ENCODE assay signal across 25 cellular contexts in genomic region chr2:150370600-150370999, GRCh38.
DNase-seq lines count a peak whose midpoint lies in the region; FAIRE-seq and TF ChIP-seq lines count a peak whose summit lies in the region.
"Had no signal": no experiment of that assay in that cellular context is flagged by ENCODE, and none has a peak within 500 bp of the region (broad histone marks: within the 10 kb centered on the region; RNA-seq: fewer than 3 reads in every experiment).

No MANE protein-coding gene starts in this region.

- H3K4me3 Mint-ChIP-seq in activated CD4-positive, alpha-beta memory T cell treated with anti-CD3 and anti-CD28 coated beads for 36 hours: no peak overlapping the region
- H3K4me3 Mint-ChIP-seq: activated CD4-positive, alpha-beta T cell treated with anti-CD3 and anti-CD28 coated beads, Interleukin-2, amount 10 ng/mL, durations not matched to agents 24 days and 14 days; activated CD8-positive, alpha-beta memory T cell treated with anti-CD3 and anti-CD28 coated beads, Interleukin-2, amount 10 ng/mL, durations not matched to agents 7 days and 5 days; activated naive CD4-positive, alpha-beta T cell treated with anti-CD3 and anti-CD28 coated beads, Interleukin-2, amount 50 U/mL, for 24 hours; activated T-cell treated with anti-CD3 and anti-CD28 coated beads, Interleukin-2, amount 50 U/mL, for 72 hours; memory B cell had no signal

- DNase-seq in NCI-H345 treated with DMSO at 0.1 percent for 48 hours (lab: John Stamatoyannopoulos, UW; ENCODE audit: unreplicated experiment) (peak; percentile 12), left kidney (ENCODE audit: low read depth, low spot score) (peak; percentile 17), D721Med (ENCODE audit: insufficient read length, low spot score) (no peak), NCI-H2196 treated with DMSO at 0.1 percent for 48 hours (lab: John Stamatoyannopoulos, UW; ENCODE audit: unreplicated experiment) (no peak), PC-9 (no peak)
- no peak for DNase-seq in activated CD4-positive, alpha-beta memory T cell treated with anti-CD3 and anti-CD28 coated beads for 36 hours
- DNase-seq: activated CD4-positive, alpha-beta T cell treated with anti-CD3 and anti-CD28 coated beads, Interleukin-2, amount 10 ng/mL, durations not matched to agents 24 days and 14 days; activated CD8-positive, alpha-beta memory T cell treated with anti-CD3 and anti-CD28 coated beads, Interleukin-2, amount 10 ng/mL, durations not matched to agents 7 days and 5 days; activated T-cell treated with anti-CD3 and anti-CD28 coated beads, Interleukin-2, amount 50 U/mL, for 72 hours; BE2C; H7; Karpas-422; kidney glomerular epithelial cell; NCI-H2081 treated with DMSO at 0.1 percent for 48 hours; NCI-H82; stimulated activated CD4-positive, alpha-beta T cell treated with anti-CD3 and anti-CD28 coated beads, Interleukin-2, amount 100 ng/mL, for 24 hours; substantia nigra had no signal

- no peak overlapping the region for H2AFZ ChIP-seq in PC-9

- no peaks in the 10 kb centered on the region for H3K9me3 ChIP-seq in PC-9 (ENCODE audit: insufficient read depth, low read depth)
- H3K9me3 ChIP-seq: BE2C, upper lobe of right lung had no signal

- H3K27ac Mint-ChIP-seq in activated CD4-positive, alpha-beta memory T cell treated with anti-CD3 and anti-CD28 coated beads for 36 hours: no peak overlapping the region
- H3K27ac Mint-ChIP-seq: activated CD4-positive, alpha-beta T cell treated with anti-CD3 and anti-CD28 coated beads, Interleukin-2, amount 10 ng/mL, durations not matched to agents 24 days and 14 days; activated CD8-positive, alpha-beta memory T cell treated with anti-CD3 and anti-CD28 coated beads, Interleukin-2, amount 10 ng/mL, durations not matched to agents 7 days and 5 days; activated naive CD4-positive, alpha-beta T cell treated with anti-CD3 and anti-CD28 coated beads, Interleukin-2, amount 50 U/mL, for 24 hours; activated T-cell treated with anti-CD3 and anti-CD28 coated beads, Interleukin-2, amount 50 U/mL, for 72 hours; memory B cell had no signal

- H4K20me1 ChIP-seq in PC-9 (ENCODE audit: insufficient read depth): no peaks in the 10 kb centered on the region

- H3K4me1 ChIP-seq in PC-9 (replicated peaks; ENCODE audit: insufficient read depth): no peaks in the 10 kb centered on the region
- H3K4me1 ChIP-seq: BE2C, upper lobe of right lung had no signal

- no peaks in the 10 kb centered on the region for H3F3A ChIP-seq in PC-9 (ENCODE audit: insufficient read depth, low read depth)

- no peaks in the 10 kb centered on the region for H3K79me2 ChIP-seq in PC-9 (ENCODE audit: low read depth)

- TF ChIP-seq CTCF in C4-2B (conservative IDR thresholded peaks at IDR 0.05) (no peak), D721Med (IDR thresholded peaks at IDR 0.05; ENCODE audit: insufficient read depth, missing control alignments) (no peak), PC-9 (conservative IDR thresholded peaks at IDR 0.05) (no peak)

- intact Hi-C loops in activated CD4-positive, alpha-beta memory T cell treated with anti-CD3 and anti-CD28 coated beads for 36 hours (cut with micrococcal nuclease): no loop called here
- intact Hi-C loops in PC-9 (cut with micrococcal nuclease; ENCODE audit: unreplicated experiment): no loop called here

- no peaks in the 10 kb centered on the region for H3K36me3 Mint-ChIP-seq in activated CD4-positive, alpha-beta memory T cell treated with anti-CD3 and anti-CD28 coated beads for 36 hours
- H3K36me3 Mint-ChIP-seq: activated CD8-positive, alpha-beta memory T cell treated with anti-CD3 and anti-CD28 coated beads, Interleukin-2, amount 10 ng/mL, durations not matched to agents 7 days and 5 days; activated naive CD4-positive, alpha-beta T cell treated with anti-CD3 and anti-CD28 coated beads, Interleukin-2, amount 50 U/mL, for 24 hours; memory B cell had no signal

- no peaks in the 10 kb centered on the region for H3K27me3 Mint-ChIP-seq in activated CD4-positive, alpha-beta memory T cell treated with anti-CD3 and anti-CD28 coated beads for 36 hours
- H3K27me3 Mint-ChIP-seq: activated CD4-positive, alpha-beta T cell treated with anti-CD3 and anti-CD28 coated beads, Interleukin-2, amount 10 ng/mL, durations not matched to agents 24 days and 14 days; activated CD8-positive, alpha-beta memory T cell treated with anti-CD3 and anti-CD28 coated beads, Interleukin-2, amount 10 ng/mL, durations not matched to agents 7 days and 5 days; activated naive CD4-positive, alpha-beta T cell treated with anti-CD3 and anti-CD28 coated beads, Interleukin-2, amount 50 U/mL, for 24 hours; memory B cell had no signal

- no peaks in the 10 kb centered on the region for H3K27me3 ChIP-seq in PC-9 (ENCODE audit: insufficient read depth, low read depth)
- H3K27me3 ChIP-seq: BE2C, cardiac muscle cell, upper lobe of right lung had no signal

- peak overlapping the region; percentile 48; the same call in 1 of the 2 replicates for H3K27ac ChIP-seq in C4-2B
- no peak overlapping the region for H3K27ac ChIP-seq in PC-9
- H3K27ac ChIP-seq: cardiac muscle cell, upper lobe of right lung had no signal

- H3K36me3 ChIP-seq in PC-9 (ENCODE audit: low read depth): no peaks in the 10 kb centered on the region
- H3K36me3 ChIP-seq: BE2C, cardiac muscle cell, upper lobe of right lung had no signal

- CTCF ChIA-PET in activated CD4-positive, alpha-beta memory T cell treated with anti-CD3 and anti-CD28 coated beads for 36 hours (lab: Charles Lee): no interaction called here
- CTCF ChIA-PET in PC-9 (lab: Charles Lee): no interaction called here

- H3K4me3 ChIP-seq in PC-9: no peak overlapping the region
- H3K4me3 ChIP-seq: cardiac muscle cell, smooth muscle cell, upper lobe of right lung had no signal

- POLR2A ChIA-PET in activated CD4-positive, alpha-beta memory T cell treated with anti-CD3 and anti-CD28 coated beads for 36 hours (lab: Charles Lee): no interaction called here
- POLR2A ChIA-PET in PC-9 (lab: Charles Lee; ENCODE audit: unreplicated experiment): interaction anchor here (0.6 kb wide), 1 partner anchor 376 kb away, joined by 3 read pairs; no protein-coding TSS in a partner anchor

- TF ChIP-seq RAD21 in Ishikawa (IDR thresholded peaks at IDR 0.05; ENCODE audit: low read depth): no peak

- H3K4me1 Mint-ChIP-seq in activated CD4-positive, alpha-beta memory T cell treated with anti-CD3 and anti-CD28 coated beads for 36 hours (ENCODE audit: low read depth): no peaks in the 10 kb centered on the region
- H3K4me1 Mint-ChIP-seq: activated CD4-positive, alpha-beta T cell treated with anti-CD3 and anti-CD28 coated beads, Interleukin-2, amount 10 ng/mL, durations not matched to agents 24 days and 14 days; activated CD8-positive, alpha-beta memory T cell treated with anti-CD3 and anti-CD28 coated beads, Interleukin-2, amount 10 ng/mL, durations not matched to agents 7 days and 5 days; activated naive CD4-positive, alpha-beta T cell treated with anti-CD3 and anti-CD28 coated beads, Interleukin-2, amount 50 U/mL, for 24 hours; memory B cell had no signal

- no peak overlapping the region for H3K4me2 ChIP-seq in PC-9
- H3K4me2 ChIP-seq: smooth muscle cell had no signal

- no peaks in the 10 kb centered on the region for H3K9me2 ChIP-seq in PC-9 (ENCODE audit: insufficient read depth)

- no TSS peak for BruUV-seq in PC-9 (replicated peaks; lab: Mats Ljungman, UMichigan)

- H3K9me3 Mint-ChIP-seq in activated CD4-positive, alpha-beta memory T cell treated with anti-CD3 and anti-CD28 coated beads for 36 hours: no peaks in the 10 kb centered on the region
- H3K9me3 Mint-ChIP-seq: activated CD4-positive, alpha-beta T cell treated with anti-CD3 and anti-CD28 coated beads, Interleukin-2, amount 10 ng/mL, durations not matched to agents 24 days and 14 days; activated naive CD4-positive, alpha-beta T cell treated with anti-CD3 and anti-CD28 coated beads, Interleukin-2, amount 50 U/mL, for 24 hours; activated T-cell treated with anti-CD3 and anti-CD28 coated beads, Interleukin-2, amount 50 U/mL, for 72 hours had no signal

- no peak for FAIRE-seq in D721Med (lab: Jason Lieb, UNC)
- FAIRE-seq: GM12891 had no signal

- peak; percentile 34; the same call in 1 of the 2 replicates for TF ChIP-seq EP300 in Ishikawa (IDR thresholded peaks at IDR 0.05; ENCODE audit: borderline replicate concordance)

TF ChIP-seq in Ishikawa, 13 proteins besides CTCF, POLR2A, EP300 and RAD21:
- peak; percentile 92 for TF ChIP-seq CEBPB (IDR thresholded peaks at IDR 0.05)
- no peak for TF ChIP-seq CREB1 (IDR thresholded peaks at IDR 0.05; ENCODE audit: low read depth)
TF ChIP-seq in Ishikawa: peak in this region for 1.

Comparison
In these comparisons a context has a peak if more than half of its experiments do, and no peak if none do; other contexts are left out.
1. DNase-seq: peak in NCI-H345 treated with DMSO at 0.1 percent for 48 hours (single experiment) and left kidney (single experiment); none in D721Med (single experiment), NCI-H2196 treated with DMSO at 0.1 percent for 48 hours (single experiment), activated CD4-positive, alpha-beta memory T cell treated with anti-CD3 and anti-CD28 coated beads for 36 hours (single experiment) and PC-9 (0 of 2).